Comparison of ENCODE assay signal across 3 cellular contexts in the genomic region with DNA sequence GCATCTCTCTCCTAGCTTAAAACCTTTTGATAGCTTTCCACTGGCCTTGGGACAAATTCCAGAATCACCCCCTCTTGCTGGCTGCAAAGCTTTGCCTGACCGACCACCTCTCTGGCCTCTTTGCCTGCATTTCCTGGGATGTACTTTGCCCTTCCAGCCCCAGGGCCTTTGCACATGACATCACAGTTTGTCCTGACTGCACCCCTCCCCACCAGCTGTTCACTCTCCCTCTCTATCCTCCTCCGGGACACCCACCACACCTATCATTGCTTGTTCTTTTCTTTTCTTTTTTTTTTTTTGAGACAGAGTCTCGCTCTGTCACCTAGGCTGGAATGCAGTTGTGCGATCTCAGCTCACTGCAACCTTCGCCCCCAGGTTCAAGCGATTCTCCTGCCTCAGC.
TF ChIP-seq lines count a peak whose summit lies in the region.

No MANE protein-coding gene starts in this region.

TF ChIP-seq in HepG2, 621 proteins besides CTCF, POLR2A, EP300 and RAD21 (continues in another document):
- TF ChIP-seq, protein P1, sequence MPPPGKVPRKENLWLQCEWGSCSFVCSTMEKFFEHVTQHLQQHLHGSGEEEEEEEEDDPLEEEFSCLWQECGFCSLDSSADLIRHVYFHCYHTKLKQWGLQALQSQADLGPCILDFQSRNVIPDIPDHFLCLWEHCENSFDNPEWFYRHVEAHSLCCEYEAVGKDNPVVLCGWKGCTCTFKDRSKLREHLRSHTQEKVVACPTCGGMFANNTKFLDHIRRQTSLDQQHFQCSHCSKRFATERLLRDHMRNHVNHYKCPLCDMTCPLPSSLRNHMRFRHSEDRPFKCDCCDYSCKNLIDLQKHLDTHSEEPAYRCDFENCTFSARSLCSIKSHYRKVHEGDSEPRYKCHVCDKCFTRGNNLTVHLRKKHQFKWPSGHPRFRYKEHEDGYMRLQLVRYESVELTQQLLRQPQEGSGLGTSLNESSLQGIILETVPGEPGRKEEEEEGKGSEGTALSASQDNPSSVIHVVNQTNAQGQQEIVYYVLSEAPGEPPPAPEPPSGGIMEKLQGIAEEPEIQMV (CRISPR knock-in tag; IDR thresholded peaks at IDR 0.05; ENCODE audit: low read depth): 0 out of 2 replicates have a peak, but pooled peaks have one; percentile 40
- TF ChIP-seq ZMYM3 (CRISPR knock-in tag; IDR thresholded peaks at IDR 0.05) (peak; percentile 97), DR1 (CRISPR knock-in tag; IDR thresholded peaks at IDR 0.05) (no peak)
- TF ChIP-seq, protein P2, sequence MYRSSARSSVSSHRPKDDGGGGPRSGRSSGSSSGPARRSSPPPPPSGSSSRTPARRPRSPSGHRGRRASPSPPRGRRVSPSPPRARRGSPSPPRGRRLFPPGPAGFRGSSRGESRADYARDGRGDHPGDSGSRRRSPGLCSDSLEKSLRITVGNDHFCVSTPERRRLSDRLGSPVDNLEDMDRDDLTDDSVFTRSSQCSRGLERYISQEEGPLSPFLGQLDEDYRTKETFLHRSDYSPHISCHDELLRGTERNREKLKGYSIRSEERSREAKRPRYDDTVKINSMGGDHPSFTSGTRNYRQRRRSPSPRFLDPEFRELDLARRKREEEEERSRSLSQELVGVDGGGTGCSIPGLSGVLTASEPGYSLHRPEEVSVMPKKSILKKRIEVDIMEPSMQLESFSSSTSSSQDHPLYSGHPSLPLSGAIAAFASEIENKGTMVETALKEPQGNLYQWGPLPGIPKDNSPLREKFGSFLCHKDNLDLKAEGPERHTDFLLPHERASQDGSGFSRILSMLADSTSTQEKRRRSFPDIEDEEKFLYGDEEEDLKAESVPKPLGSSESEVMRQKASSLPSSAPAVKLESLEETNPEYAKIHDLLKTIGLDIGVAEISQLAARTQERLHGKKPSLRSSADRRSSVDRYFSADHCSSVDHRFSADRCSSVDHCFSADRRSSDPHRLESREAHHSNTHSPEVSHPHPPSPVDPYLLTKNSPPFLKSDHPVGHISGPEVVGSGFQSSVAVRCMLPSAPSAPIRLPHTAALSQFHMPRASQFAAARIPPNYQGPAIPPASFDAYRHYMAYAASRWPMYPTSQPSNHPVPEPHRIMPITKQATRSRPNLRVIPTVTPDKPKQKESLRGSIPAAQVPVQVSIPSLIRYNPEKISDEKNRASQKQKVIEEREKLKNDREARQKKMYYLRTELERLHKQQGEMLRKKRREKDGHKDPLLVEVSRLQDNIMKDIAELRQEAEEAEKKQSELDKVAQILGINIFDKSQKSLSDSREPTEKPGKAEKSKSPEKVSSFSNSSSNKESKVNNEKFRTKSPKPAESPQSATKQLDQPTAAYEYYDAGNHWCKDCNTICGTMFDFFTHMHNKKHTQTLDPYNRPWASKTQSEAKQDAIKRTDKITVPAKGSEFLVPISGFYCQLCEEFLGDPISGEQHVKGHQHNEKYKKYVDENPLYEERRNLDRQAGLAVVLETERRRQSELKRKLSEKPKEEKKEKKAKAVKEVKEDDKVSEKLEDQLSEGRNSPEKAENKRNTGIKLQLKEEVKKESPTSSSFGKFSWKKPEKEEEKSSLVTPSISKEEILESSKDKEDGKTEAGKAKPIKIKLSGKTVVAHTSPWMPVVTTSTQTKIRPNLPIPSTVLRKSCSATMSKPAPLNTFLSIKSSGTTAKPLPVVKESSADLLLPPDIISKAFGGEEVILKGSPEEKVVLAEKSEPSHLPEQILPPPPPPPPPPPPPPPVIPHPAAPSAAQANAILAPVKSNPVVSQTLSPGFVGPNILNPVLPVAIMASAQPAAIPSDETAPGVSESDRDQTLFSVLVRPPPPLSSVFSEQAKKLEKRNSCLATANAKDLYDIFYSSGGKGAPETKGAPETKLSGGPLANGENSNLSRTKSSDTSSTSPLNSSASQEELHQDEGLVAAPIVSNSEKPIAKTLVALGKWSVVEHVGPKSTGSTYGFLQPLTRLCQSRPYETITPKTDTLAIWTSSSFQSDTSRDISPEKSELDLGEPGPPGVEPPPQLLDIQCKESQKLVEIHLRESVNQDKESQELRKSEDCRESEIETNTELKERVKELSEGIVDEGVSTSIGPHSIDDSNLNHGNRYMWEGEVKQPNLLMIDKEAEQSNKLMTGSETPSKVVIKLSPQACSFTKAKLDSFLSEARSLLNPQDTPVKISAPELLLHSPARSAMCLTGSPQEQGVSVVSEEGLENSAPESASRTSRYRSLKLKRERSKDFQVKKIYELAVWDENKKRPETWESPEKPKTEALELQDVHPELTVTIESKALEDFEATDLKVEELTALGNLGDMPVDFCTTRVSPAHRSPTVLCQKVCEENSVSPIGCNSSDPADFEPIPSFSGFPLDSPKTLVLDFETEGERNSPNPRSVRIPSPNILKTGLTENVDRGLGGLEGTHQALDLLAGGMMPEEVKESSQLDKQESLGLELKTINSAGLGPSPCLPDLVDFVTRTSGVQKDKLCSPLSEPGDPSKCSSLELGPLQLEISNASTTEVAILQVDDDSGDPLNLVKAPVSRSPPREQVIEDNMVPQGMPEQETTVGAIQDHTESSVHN (CRISPR knock-in tag; IDR thresholded peaks at IDR 0.05): 0 out of 2 replicates have a peak, but pooled peaks have one; percentile 22

TF ChIP-seq in K562, 482 proteins besides CTCF, POLR2A, EP300 and RAD21:
- no peak for TF ChIP-seq SRF (CRISPR knock-in tag; IDR thresholded peaks at IDR 0.05)
- peak; percentile 79 for TF ChIP-seq BCOR (IDR thresholded peaks at IDR 0.05)
- TF ChIP-seq SMARCA5 (IDR thresholded peaks at IDR 0.05): peak; percentile 60; the same call in 1 of the 2 replicates
- TF ChIP-seq ADNP (tag; IDR thresholded peaks at IDR 0.05): 0 out of 2 replicates have a peak, but pooled peaks have one; percentile 29
TF ChIP-seq in K562: peak in this region for 3.

TF ChIP-seq in SK-N-SH treated with all-trans-retinoic acid at 6 μM for 48 hours, 23 proteins besides CTCF, POLR2A, EP300 and RAD21:
- TF ChIP-seq, protein P3, sequence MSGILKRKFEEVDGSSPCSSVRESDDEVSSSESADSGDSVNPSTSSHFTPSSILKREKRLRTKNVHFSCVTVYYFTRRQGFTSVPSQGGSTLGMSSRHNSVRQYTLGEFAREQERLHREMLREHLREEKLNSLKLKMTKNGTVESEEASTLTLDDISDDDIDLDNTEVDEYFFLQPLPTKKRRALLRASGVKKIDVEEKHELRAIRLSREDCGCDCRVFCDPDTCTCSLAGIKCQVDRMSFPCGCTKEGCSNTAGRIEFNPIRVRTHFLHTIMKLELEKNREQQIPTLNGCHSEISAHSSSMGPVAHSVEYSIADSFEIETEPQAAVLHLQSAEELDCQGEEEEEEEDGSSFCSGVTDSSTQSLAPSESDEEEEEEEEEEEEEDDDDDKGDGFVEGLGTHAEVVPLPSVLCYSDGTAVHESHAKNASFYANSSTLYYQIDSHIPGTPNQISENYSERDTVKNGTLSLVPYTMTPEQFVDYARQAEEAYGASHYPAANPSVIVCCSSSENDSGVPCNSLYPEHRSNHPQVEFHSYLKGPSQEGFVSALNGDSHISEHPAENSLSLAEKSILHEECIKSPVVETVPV (CRISPR knock-in tag; IDR thresholded peaks at IDR 0.05): no peak
- TF ChIP-seq ISL1 (CRISPR knock-in tag; IDR thresholded peaks at IDR 0.05): no peak
- TF ChIP-seq, protein P4, sequence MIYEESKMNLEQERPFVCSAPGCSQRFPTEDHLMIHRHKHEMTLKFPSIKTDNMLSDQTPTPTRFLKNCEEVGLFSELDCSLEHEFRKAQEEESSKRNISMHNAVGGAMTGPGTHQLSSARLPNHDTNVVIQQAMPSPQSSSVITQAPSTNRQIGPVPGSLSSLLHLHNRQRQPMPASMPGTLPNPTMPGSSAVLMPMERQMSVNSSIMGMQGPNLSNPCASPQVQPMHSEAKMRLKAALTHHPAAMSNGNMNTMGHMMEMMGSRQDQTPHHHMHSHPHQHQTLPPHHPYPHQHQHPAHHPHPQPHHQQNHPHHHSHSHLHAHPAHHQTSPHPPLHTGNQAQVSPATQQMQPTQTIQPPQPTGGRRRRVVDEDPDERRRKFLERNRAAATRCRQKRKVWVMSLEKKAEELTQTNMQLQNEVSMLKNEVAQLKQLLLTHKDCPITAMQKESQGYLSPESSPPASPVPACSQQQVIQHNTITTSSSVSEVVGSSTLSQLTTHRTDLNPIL (CRISPR knock-in tag; IDR thresholded peaks at IDR 0.05; ENCODE audit: low read depth): no peak
- no peak for TF ChIP-seq ZNF70 (CRISPR knock-in tag; IDR thresholded peaks at IDR 0.05)
- TF ChIP-seq PPARA (CRISPR knock-in tag; IDR thresholded peaks at IDR 0.05; ENCODE audit: borderline replicate concordance): no peak
- TF ChIP-seq TCF4 (CRISPR knock-in tag; IDR thresholded peaks at IDR 0.05; ENCODE audit: borderline replicate concordance): no peak
- TF ChIP-seq ZFP30 (CRISPR knock-in tag; IDR thresholded peaks at IDR 0.05): no peak
- TF ChIP-seq, protein P5, sequence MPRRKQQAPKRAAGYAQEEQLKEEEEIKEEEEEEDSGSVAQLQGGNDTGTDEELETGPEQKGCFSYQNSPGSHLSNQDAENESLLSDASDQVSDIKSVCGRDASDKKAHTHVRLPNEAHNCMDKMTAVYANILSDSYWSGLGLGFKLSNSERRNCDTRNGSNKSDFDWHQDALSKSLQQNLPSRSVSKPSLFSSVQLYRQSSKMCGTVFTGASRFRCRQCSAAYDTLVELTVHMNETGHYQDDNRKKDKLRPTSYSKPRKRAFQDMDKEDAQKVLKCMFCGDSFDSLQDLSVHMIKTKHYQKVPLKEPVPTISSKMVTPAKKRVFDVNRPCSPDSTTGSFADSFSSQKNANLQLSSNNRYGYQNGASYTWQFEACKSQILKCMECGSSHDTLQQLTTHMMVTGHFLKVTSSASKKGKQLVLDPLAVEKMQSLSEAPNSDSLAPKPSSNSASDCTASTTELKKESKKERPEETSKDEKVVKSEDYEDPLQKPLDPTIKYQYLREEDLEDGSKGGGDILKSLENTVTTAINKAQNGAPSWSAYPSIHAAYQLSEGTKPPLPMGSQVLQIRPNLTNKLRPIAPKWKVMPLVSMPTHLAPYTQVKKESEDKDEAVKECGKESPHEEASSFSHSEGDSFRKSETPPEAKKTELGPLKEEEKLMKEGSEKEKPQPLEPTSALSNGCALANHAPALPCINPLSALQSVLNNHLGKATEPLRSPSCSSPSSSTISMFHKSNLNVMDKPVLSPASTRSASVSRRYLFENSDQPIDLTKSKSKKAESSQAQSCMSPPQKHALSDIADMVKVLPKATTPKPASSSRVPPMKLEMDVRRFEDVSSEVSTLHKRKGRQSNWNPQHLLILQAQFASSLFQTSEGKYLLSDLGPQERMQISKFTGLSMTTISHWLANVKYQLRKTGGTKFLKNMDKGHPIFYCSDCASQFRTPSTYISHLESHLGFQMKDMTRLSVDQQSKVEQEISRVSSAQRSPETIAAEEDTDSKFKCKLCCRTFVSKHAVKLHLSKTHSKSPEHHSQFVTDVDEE (CRISPR knock-in tag; IDR thresholded peaks at IDR 0.05): no peak
- TF ChIP-seq RARB (CRISPR knock-in tag; IDR thresholded peaks at IDR 0.05): no peak
- TF ChIP-seq TOX (CRISPR knock-in tag; IDR thresholded peaks at IDR 0.05; ENCODE audit: borderline replicate concordance): no peak
- TF ChIP-seq ZFP3 (CRISPR knock-in tag; IDR thresholded peaks at IDR 0.05): no peak
- TF ChIP-seq GLIS3 (CRISPR knock-in tag; IDR thresholded peaks at IDR 0.05): no peak
- TF ChIP-seq ESRRG (CRISPR knock-in tag; IDR thresholded peaks at IDR 0.05): no peak
- no peak for TF ChIP-seq ZNF565 (CRISPR knock-in tag; conservative IDR thresholded peaks at IDR 0.05; ENCODE audit: low read depth)
- no peak for TF ChIP-seq BACH2 (CRISPR knock-in tag; IDR thresholded peaks at IDR 0.05; ENCODE audit: borderline replicate concordance)
- TF ChIP-seq, protein P6, sequence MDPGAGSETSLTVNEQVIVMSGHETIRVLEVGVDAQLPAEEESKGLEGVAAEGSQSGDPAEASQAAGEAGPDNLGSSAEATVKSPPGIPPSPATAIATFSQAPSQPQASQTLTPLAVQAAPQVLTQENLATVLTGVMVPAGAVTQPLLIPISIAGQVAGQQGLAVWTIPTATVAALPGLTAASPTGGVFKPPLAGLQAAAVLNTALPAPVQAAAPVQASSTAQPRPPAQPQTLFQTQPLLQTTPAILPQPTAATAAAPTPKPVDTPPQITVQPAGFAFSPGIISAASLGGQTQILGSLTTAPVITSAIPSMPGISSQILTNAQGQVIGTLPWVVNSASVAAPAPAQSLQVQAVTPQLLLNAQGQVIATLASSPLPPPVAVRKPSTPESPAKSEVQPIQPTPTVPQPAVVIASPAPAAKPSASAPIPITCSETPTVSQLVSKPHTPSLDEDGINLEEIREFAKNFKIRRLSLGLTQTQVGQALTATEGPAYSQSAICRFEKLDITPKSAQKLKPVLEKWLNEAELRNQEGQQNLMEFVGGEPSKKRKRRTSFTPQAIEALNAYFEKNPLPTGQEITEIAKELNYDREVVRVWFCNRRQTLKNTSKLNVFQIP (CRISPR knock-in tag; IDR thresholded peaks at IDR 0.05; ENCODE audit: borderline replicate concordance, low read depth): no peak
- TF ChIP-seq, protein P7, sequence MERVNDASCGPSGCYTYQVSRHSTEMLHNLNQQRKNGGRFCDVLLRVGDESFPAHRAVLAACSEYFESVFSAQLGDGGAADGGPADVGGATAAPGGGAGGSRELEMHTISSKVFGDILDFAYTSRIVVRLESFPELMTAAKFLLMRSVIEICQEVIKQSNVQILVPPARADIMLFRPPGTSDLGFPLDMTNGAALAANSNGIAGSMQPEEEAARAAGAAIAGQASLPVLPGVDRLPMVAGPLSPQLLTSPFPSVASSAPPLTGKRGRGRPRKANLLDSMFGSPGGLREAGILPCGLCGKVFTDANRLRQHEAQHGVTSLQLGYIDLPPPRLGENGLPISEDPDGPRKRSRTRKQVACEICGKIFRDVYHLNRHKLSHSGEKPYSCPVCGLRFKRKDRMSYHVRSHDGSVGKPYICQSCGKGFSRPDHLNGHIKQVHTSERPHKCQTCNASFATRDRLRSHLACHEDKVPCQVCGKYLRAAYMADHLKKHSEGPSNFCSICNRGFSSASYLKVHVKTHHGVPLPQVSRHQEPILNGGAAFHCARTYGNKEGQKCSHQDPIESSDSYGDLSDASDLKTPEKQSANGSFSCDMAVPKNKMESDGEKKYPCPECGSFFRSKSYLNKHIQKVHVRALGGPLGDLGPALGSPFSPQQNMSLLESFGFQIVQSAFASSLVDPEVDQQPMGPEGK (CRISPR knock-in tag; IDR thresholded peaks at IDR 0.05; ENCODE audit: borderline replicate concordance): no peak
- no peak for TF ChIP-seq OSR1 (CRISPR knock-in tag; IDR thresholded peaks at IDR 0.05)
- no peak for TF ChIP-seq SNAI2 (CRISPR knock-in tag; IDR thresholded peaks at IDR 0.05)
